Comparison of ENCODE assay signal across 27 cellular contexts in genomic region chrX:130746077-130746476, GRCh38.
"Had no signal": no experiment of that assay in that cellular context is flagged by ENCODE, and none has a peak within 500 bp of the region (broad histone marks: within the 10 kb centered on the region; RNA-seq: fewer than 3 reads in every experiment).

No MANE protein-coding gene starts in this region.

- H3K4me3 ChIP-seq: left lung, lung, mucosa of descending colon, ovary, right atrium auricular region, skin epidermis, stomach, testis, thyroid gland, transverse colon, upper lobe of left lung, vagina had no signal

- H3K27ac Mint-ChIP-seq: naive thymus-derived CD4-positive, alpha-beta T cell; natural killer cell treated with Interleukin-12 subunit alpha and Interleukin-12 subunit beta and Interleukin-15 and Interleukin-18, amount 100 ng/mL, for 72 hours; progenitor cell of endocrine pancreas; stimulated activated naive B cell treated with anti-CD40 and anti-IgM and Interleukin-4, amounts not matched to agents 10 μg/mL and 1 μg/mL and 100 μg/mL, for 72 hours had no signal

- H3K9me3 Mint-ChIP-seq: naive thymus-derived CD4-positive, alpha-beta T cell; natural killer cell treated with Interleukin-12 subunit alpha and Interleukin-12 subunit beta and Interleukin-15 and Interleukin-18, amount 100 ng/mL, for 72 hours; stimulated activated naive B cell treated with anti-CD40 and anti-IgM and Interleukin-4, amounts not matched to agents 10 μg/mL and 1 μg/mL and 100 μg/mL, for 72 hours had no signal

- H3K4me1 ChIP-seq: left lung, right atrium auricular region, stomach, testis, thyroid gland, transverse colon, upper lobe of left lung, vagina had no signal

- ATAC-seq: left cardiac atrium; mucosa of descending colon; naive thymus-derived CD4-positive, alpha-beta T cell; natural killer cell treated with Interleukin-12 subunit alpha and Interleukin-12 subunit beta and Interleukin-15 and Interleukin-18, amount 100 ng/mL, for 72 hours; sciatic nerve; stimulated activated naive B cell treated with anti-CD40 and anti-IgM and Interleukin-4, amounts not matched to agents 10 μg/mL and 1 μg/mL and 100 μg/mL, for 72 hours; stimulated activated naive CD8-positive, alpha-beta T cell treated with anti-CD3 and anti-CD28 coated beads, Interleukin-15, Interleukin-2, amounts not matched to agents 100 U/mL and 50 U/mL, for 24 hours had no signal

- DNase-seq: hippocampal formation; kidney glomerular epithelial cell; left cardiac atrium; left lung; midbrain; mucosa of descending colon; naive thymus-derived CD4-positive, alpha-beta T cell; ovary; stimulated activated CD4-positive, alpha-beta T cell treated with anti-CD3 and anti-CD28 coated beads, Interleukin-12 subunit alpha, Interleukin-12 subunit beta, amount 100 ng/mL, for 4 hours; stimulated activated CD4-positive, alpha-beta T cell treated with anti-CD3 and anti-CD28 coated beads, Interleukin-15, amount 100 ng/mL, for 24 hours; stimulated activated CD4-positive, alpha-beta T cell treated with anti-CD3 and anti-CD28 coated beads, Interleukin-2, amount 100 ng/mL, for 24 hours; stimulated activated CD4-positive, alpha-beta T cell treated with anti-CD3 and anti-CD28 coated beads, Interleukin-4, amount 100 ng/mL, for 1 hour; stimulated activated naive B cell treated with anti-CD40 and anti-IgM and Interleukin-4, amounts not matched to agents 10 μg/mL and 1 μg/mL and 100 μg/mL, for 72 hours; stimulated activated naive CD8-positive, alpha-beta T cell treated with anti-CD3 and anti-CD28 coated beads, Interleukin-15, Interleukin-2, amounts not matched to agents 100 U/mL and 50 U/mL, for 24 hours; stomach; testis; thyroid gland; transverse colon; upper lobe of left lung had no signal

- H3K9me3 ChIP-seq: left lung, mucosa of descending colon, ovary, right atrium auricular region, stomach, testis, thyroid gland, transverse colon, upper lobe of left lung, vagina had no signal

- H3K4me1 Mint-ChIP-seq: stimulated activated naive B cell treated with anti-CD40 and anti-IgM and Interleukin-4, amounts not matched to agents 10 μg/mL and 1 μg/mL and 100 μg/mL, for 72 hours had no signal

- FAIRE-seq: keratinocyte had no signal

- H3K27me3 Mint-ChIP-seq: naive thymus-derived CD4-positive, alpha-beta T cell; natural killer cell treated with Interleukin-12 subunit alpha and Interleukin-12 subunit beta and Interleukin-15 and Interleukin-18, amount 100 ng/mL, for 72 hours; progenitor cell of endocrine pancreas; stimulated activated naive B cell treated with anti-CD40 and anti-IgM and Interleukin-4, amounts not matched to agents 10 μg/mL and 1 μg/mL and 100 μg/mL, for 72 hours had no signal

- H3K4me3 Mint-ChIP-seq: naive thymus-derived CD4-positive, alpha-beta T cell; natural killer cell treated with Interleukin-12 subunit alpha and Interleukin-12 subunit beta and Interleukin-15 and Interleukin-18, amount 100 ng/mL, for 72 hours; stimulated activated naive B cell treated with anti-CD40 and anti-IgM and Interleukin-4, amounts not matched to agents 10 μg/mL and 1 μg/mL and 100 μg/mL, for 72 hours had no signal

- H3K27me3 ChIP-seq: left lung, ovary, right atrium auricular region, stomach, testis, thyroid gland, transverse colon, upper lobe of left lung, vagina had no signal

- H3K36me3 Mint-ChIP-seq: natural killer cell treated with Interleukin-12 subunit alpha and Interleukin-12 subunit beta and Interleukin-15 and Interleukin-18, amount 100 ng/mL, for 72 hours; stimulated activated naive B cell treated with anti-CD40 and anti-IgM and Interleukin-4, amounts not matched to agents 10 μg/mL and 1 μg/mL and 100 μg/mL, for 72 hours had no signal

- H3K36me3 ChIP-seq: left lung, ovary, right atrium auricular region, stomach, thyroid gland, transverse colon, upper lobe of left lung, vagina had no signal

- H3K27ac ChIP-seq: left lung, ovary, right atrium auricular region, skin epidermis, stomach, testis, thyroid gland, transverse colon, upper lobe of left lung, vagina had no signal
